In the genomic region with DNA sequence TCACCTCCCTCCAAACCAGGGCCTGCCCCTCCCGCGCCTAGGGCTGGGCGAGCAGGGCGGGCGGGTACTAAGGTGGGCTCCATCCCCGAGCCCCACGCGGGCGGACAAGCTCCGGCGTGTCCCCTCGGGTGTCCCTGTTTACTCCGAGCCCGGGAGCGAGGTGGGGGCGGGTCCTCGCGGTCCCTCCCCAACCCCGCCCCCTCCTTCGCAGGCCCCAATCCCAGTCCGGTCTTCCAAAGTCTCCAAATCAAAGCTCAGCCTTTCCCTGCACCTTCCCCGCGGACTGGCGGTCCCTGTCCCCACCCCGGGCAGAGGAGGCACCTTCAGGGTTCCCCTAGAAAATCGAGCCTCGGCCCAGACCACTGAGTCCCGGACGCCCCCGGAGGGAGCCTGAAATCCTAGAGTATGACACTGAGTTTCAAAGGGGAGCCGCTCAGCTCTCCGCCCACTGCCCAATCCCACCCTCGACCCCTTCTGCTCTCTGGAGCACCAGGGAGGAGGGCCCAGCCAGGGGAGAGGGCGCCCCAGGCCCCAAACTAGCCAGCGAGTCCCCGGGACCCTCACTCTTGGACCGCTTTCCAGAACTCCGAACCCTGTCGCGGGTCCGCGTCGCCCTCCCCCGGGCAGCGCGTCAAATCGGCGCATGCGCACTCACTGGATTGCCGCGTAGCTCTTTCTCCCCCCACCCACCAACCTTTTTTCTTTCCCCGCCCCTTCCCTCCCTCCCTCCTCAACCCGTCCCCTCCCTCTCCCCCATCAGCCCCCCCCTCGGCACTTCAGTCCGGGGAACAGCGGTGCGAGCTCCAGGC, we compare ENCODE assay signal across 1 cellular context.
TF ChIP-seq lines count a peak whose summit lies in the region.

Gene LRP1, plus strand, starts transcription at position 774 of the 809 bp plus-strand sequence. CDS start 482 bp downstream, outside the sequence.

TF ChIP-seq in HEK293, 187 proteins besides CTCF, POLR2A, EP300 and RAD21 (continued from another document and continues in another):
- TF ChIP-seq GLIS1 (tag by site-specific recombination; IDR thresholded peaks at IDR 0.05) = peak; percentile 34
- TF ChIP-seq ZBTB20 (tag by site-specific recombination; IDR thresholded peaks at IDR 0.05) = peak; percentile 67
- TF ChIP-seq ZNF660 (tag by site-specific recombination; IDR thresholded peaks at IDR 0.05) = no peak
- TF ChIP-seq ZNF433 (tag by site-specific recombination; IDR thresholded peaks at IDR 0.05; ENCODE audit: low read depth) = no peak
- TF ChIP-seq ZNF133 (tag by site-specific recombination; IDR thresholded peaks at IDR 0.05) = no peak
- TF ChIP-seq ZNF571 (tag by site-specific recombination; IDR thresholded peaks at IDR 0.05) = no peak
- TF ChIP-seq KLF8 (tag by site-specific recombination; IDR thresholded peaks at IDR 0.05) = peak; percentile 83
- TF ChIP-seq, protein P1, sequence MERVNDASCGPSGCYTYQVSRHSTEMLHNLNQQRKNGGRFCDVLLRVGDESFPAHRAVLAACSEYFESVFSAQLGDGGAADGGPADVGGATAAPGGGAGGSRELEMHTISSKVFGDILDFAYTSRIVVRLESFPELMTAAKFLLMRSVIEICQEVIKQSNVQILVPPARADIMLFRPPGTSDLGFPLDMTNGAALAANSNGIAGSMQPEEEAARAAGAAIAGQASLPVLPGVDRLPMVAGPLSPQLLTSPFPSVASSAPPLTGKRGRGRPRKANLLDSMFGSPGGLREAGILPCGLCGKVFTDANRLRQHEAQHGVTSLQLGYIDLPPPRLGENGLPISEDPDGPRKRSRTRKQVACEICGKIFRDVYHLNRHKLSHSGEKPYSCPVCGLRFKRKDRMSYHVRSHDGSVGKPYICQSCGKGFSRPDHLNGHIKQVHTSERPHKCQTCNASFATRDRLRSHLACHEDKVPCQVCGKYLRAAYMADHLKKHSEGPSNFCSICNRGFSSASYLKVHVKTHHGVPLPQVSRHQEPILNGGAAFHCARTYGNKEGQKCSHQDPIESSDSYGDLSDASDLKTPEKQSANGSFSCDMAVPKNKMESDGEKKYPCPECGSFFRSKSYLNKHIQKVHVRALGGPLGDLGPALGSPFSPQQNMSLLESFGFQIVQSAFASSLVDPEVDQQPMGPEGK (tag by site-specific recombination; IDR thresholded peaks at IDR 0.05) = peak; percentile 82
- peak; percentile 84 for TF ChIP-seq SP2 (tag by site-specific recombination; IDR thresholded peaks at IDR 0.05)
- TF ChIP-seq ZNF501 (tag by site-specific recombination; IDR thresholded peaks at IDR 0.05) = no peak
- TF ChIP-seq KLF9 (tag by site-specific recombination; IDR thresholded peaks at IDR 0.05; ENCODE audit: low read depth) = peak; percentile 88
- TF ChIP-seq ZNF335 (tag by site-specific recombination; conservative IDR thresholded peaks at IDR 0.05) = peak; percentile 27; the same call in 1 of the 2 replicates
- TF ChIP-seq YY1 (tag by site-specific recombination; IDR thresholded peaks at IDR 0.05) = no peak
- no peak for TF ChIP-seq ZNF549 (tag by site-specific recombination; IDR thresholded peaks at IDR 0.05)
- peak; percentile 62; the same call in 1 of the 2 replicates for TF ChIP-seq ZNF692 (tag by site-specific recombination; IDR thresholded peaks at IDR 0.05)
- no peak for TF ChIP-seq ZNF621 (tag by site-specific recombination; IDR thresholded peaks at IDR 0.05)
- TF ChIP-seq ZNF121 (tag by site-specific recombination; IDR thresholded peaks at IDR 0.05) = no peak
- TF ChIP-seq INSM2 (tag by site-specific recombination; IDR thresholded peaks at IDR 0.05) = no peak
- TF ChIP-seq ZNF558 (tag by site-specific recombination; IDR thresholded peaks at IDR 0.05) = no peak
- peak; percentile 16; the same call in 1 of the 2 replicates for TF ChIP-seq ZNF629 (tag by site-specific recombination; IDR thresholded peaks at IDR 0.05)
- peak; percentile 72 for TF ChIP-seq ZNF561 (tag by site-specific recombination; IDR thresholded peaks at IDR 0.05; ENCODE audit: borderline replicate concordance)
- TF ChIP-seq KLF1 (tag by site-specific recombination; IDR thresholded peaks at IDR 0.05) = peak; percentile 77
- TF ChIP-seq ZNF394 (tag by site-specific recombination; IDR thresholded peaks at IDR 0.05; ENCODE audit: borderline replicate concordance) = 0 out of 2 replicates have a peak, but pooled peaks have one; percentile 16
- TF ChIP-seq SP7 (tag by site-specific recombination; IDR thresholded peaks at IDR 0.05) = peak; percentile 16; the same call in 1 of the 2 replicates
- peak; percentile 59 for TF ChIP-seq ZBTB26 (tag by site-specific recombination; optimal IDR thresholded peaks at IDR 0.05)
- no peak for TF ChIP-seq ZSCAN5A (tag by site-specific recombination; IDR thresholded peaks at IDR 0.05)
- peak; percentile 11; the same call in 1 of the 2 replicates for TF ChIP-seq ZSCAN30 (tag by site-specific recombination; IDR thresholded peaks at IDR 0.05)
- peak; percentile 30; the same call in 1 of the 2 replicates for TF ChIP-seq KLF10 (tag by site-specific recombination; IDR thresholded peaks at IDR 0.05)
- TF ChIP-seq ZNF266 (tag by site-specific recombination; IDR thresholded peaks at IDR 0.05; ENCODE audit: low read depth) = no peak
- TF ChIP-seq ZNF2 (tag by site-specific recombination; IDR thresholded peaks at IDR 0.05) = 0 out of 2 replicates have a peak, but pooled peaks have one; percentile 14
- TF ChIP-seq ZNF24 (tag by site-specific recombination; IDR thresholded peaks at IDR 0.05) = no peak; the same call in 1 of the 2 replicates
- TF ChIP-seq ZNF521 (tag by site-specific recombination; IDR thresholded peaks at IDR 0.05) = no peak
- TF ChIP-seq ZNF350 (tag by site-specific recombination; IDR thresholded peaks at IDR 0.05) = no peak
- 0 out of 2 replicates have a peak, but pooled peaks have one; percentile 11 for TF ChIP-seq ZEB2 (tag by site-specific recombination; IDR thresholded peaks at IDR 0.05)
- no peak for TF ChIP-seq ZNF610 (tag by site-specific recombination; IDR thresholded peaks at IDR 0.05; ENCODE audit: borderline replicate concordance)
- TF ChIP-seq, protein P2, sequence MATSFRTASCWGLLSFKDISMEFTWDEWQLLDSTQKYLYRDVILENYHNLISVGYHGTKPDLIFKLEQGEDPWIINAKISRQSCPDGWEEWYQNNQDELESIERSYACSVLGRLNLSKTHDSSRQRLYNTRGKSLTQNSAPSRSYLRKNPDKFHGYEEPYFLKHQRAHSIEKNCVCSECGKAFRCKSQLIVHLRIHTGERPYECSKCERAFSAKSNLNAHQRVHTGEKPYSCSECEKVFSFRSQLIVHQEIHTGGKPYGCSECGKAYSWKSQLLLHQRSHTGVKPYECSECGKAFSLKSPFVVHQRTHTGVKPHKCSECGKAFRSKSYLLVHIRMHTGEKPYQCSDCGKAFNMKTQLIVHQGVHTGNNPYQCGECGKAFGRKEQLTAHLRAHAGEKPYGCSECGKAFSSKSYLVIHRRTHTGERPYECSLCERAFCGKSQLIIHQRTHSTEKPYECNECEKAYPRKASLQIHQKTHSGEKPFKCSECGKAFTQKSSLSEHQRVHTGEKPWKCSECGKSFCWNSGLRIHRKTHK (tag by site-specific recombination; IDR thresholded peaks at IDR 0.05) = no peak
- peak; percentile 92 for TF ChIP-seq ZBTB8A (tag by site-specific recombination; IDR thresholded peaks at IDR 0.05)
- TF ChIP-seq ZFHX2 (tag by site-specific recombination; conservative IDR thresholded peaks at IDR 0.05) = peak; percentile 72
- TF ChIP-seq KLF16 (tag by site-specific recombination; IDR thresholded peaks at IDR 0.05) = 0 out of 2 replicates have a peak, but pooled peaks have one; percentile 50
- TF ChIP-seq ZNF423 (tag by site-specific recombination; IDR thresholded peaks at IDR 0.05) = peak; percentile 49; the same call in 1 of the 2 replicates
- TF ChIP-seq ZNF169 (tag by site-specific recombination; IDR thresholded peaks at IDR 0.05) = no peak
- no peak for TF ChIP-seq ZNF211 (tag by site-specific recombination; IDR thresholded peaks at IDR 0.05; ENCODE audit: low read depth)
- peak; percentile 85 for TF ChIP-seq SP3 (tag by site-specific recombination; IDR thresholded peaks at IDR 0.05)
- TF ChIP-seq GLI4 (tag by site-specific recombination; IDR thresholded peaks at IDR 0.05) = no peak
- peak; percentile 65; the same call in 1 of the 2 replicates for TF ChIP-seq ZBTB10 (tag by site-specific recombination; IDR thresholded peaks at IDR 0.05)
- no peak for TF ChIP-seq ZNF777 (tag by site-specific recombination; IDR thresholded peaks at IDR 0.05; ENCODE audit: borderline replicate concordance)
- TF ChIP-seq ZSCAN23 (tag by site-specific recombination; IDR thresholded peaks at IDR 0.05) = no peak
- peak; percentile 48; the same call in 1 of the 2 replicates for TF ChIP-seq EGR2 (tag by site-specific recombination; IDR thresholded peaks at IDR 0.05; ENCODE audit: low read depth)
